Comparison of ENCODE assay signal across 8 cellular contexts in the genomic region with DNA sequence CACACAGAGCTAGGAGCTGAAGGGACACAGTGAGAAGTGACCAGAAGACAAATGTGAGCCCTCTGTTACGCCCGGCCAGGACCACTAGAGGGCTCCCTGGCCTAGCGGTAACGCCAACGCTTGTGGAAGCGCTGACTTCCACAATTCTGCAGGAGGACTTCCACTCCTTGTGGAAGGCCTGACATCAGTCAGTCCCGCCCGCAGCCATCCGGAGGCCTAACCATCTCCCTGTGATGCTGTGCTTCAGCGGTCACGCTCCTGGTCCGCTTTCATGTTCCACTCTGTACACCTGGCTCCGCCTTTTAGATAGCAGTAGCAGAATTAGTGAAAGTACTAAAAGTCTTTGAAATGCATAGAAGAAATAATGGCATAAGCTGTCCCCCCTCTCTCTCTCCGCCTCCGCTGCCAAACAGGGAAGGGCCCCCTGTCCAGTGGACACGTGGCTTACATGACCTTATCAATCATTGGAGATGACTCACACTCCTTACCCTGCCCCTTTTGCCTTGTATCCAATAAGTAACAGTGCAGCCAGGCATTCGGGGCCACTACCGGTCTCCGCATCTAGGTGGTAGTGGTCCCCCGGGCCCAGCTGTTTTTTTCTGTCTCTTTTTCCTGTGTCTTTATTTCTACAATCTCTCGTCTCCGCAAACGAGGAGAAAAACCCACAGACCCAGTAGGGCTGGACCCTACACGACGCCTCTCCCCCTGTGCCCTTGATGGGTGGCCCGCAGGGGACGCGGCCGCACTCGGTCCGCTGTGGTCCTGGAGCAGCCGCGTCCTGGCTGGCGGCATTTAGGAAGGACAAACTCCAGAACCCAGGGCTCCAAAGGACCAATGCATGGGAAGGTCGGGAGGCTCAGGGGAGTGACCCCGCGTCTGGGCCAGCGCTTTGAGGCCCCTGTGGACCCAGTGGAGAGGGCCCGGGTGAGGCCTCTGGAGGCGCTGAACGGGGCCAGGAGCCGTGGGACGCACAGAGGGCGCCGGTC. TPM values are rescaled to one million over a fixed set of nuclear protein-coding genes. Genes with fewer than 3 reads are reported as not detected.
A peak's percentile ranks its signal among the peaks of the same experiment; 100 is the strongest.
DNase-seq lines count a peak whose midpoint lies in the region; ATAC-seq and TF ChIP-seq lines count a peak whose summit lies in the region.

No MANE protein-coding gene starts in this region.

- peak; percentile 91 for DNase-seq in AG20443 (ENCODE audit: low spot score)
- peak; percentile 64 for DNase-seq in NCI-H526 treated with DMSO at 0.1 percent for 48 hours (lab: John Stamatoyannopoulos, UW)
- DNase-seq in activated CD4-positive, alpha-beta T cell treated with anti-CD3 and anti-CD28 coated beads, Interleukin-2, amount 50 U/mL, for 1 hour, result peak; percentile 49
- DNase-seq in ecto neural progenitor cell (ENCODE audit: low spot score), result peak; percentile 88
- DNase-seq in lower leg skin (ENCODE audit: low spot score in 2 of 2), result peak; percentile 73 to 95
- peak in 2 of 3 donors; percentile 23 to 35 for DNase-seq in stimulated activated CD4-positive, alpha-beta T cell treated with anti-CD3 and anti-CD28 coated beads, TNF-alpha, amount 100 ng/mL, for 1 hour (ENCODE audit: low read depth in 3 of 3, low spot score in 1 of 3)

- no peak for TF ChIP-seq POLR2A in lower leg skin (IDR thresholded peaks at IDR 0.05)

- H3K4me3 ChIP-seq in lower leg skin (ENCODE audit: low read depth, poor library complexity, severe bottlenecking), result no peak overlapping the region

- intact Hi-C loops in lower leg skin (cut with DNase I; ENCODE audit: low total_unique reads), result no loop called here

- WGBS in lower leg skin, 2 donors, result 36 to 41% methylated on average over 36 to 42 of the region's 45 CpGs

- peak in 1 of 3 donors; percentile 93 for TF ChIP-seq CTCF in lower leg skin (IDR thresholded peaks at IDR 0.05)

- peak; percentile 55 for ATAC-seq in GM19025 (IDR thresholded peaks at IDR 0.05; ENCODE audit: low read depth, unreplicated experiment)
- ATAC-seq in HG03432 (IDR thresholded peaks at IDR 0.05; ENCODE audit: unreplicated experiment), result peak; percentile 58

RNA-seq across cellular contexts. Expression of a gene that starts 27.0 kb away (rescaled TPM):
- 1,000 to 10,000 TPM; 1,042 to 3,119 (median 2,671) TPM for total RNA-seq in lower leg skin

Comparison
In these comparisons a context has a peak if more than half of its experiments do, and no peak if none do; other contexts are left out.
1. DNase-seq: peak in every context shown above with its lines; median percentile 91 in AG20443; 88 in ecto neural progenitor cell; 84 in lower leg skin; 64 in NCI-H526 treated with DMSO at 0.1 percent for 48 hours; 49 in activated CD4-positive, alpha-beta T cell treated with anti-CD3 and anti-CD28 coated beads, Interleukin-2, amount 50 U/mL, for 1 hour; 29 in stimulated activated CD4-positive, alpha-beta T cell treated with anti-CD3 and anti-CD28 coated beads, TNF-alpha, amount 100 ng/mL, for 1 hour.